In the genomic region with DNA sequence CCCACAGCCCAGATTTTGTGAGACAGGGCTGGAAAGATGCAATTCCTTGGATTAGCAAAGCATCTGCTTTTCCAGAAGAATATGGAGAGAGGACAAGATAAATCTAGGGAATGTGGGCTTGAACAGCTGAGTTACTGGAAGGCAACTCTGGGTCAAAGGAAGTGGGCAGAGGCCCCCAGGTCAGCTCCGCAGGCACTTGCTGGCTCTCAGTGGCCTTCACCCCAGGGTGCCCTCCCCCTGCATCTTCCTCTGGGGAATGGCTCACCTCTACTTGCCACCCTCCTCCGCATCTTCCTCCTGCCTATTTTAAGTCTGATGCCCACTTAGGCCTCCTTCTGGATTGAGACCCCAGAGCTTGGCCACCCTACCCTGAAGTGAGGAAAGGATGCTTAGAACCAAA, we compare ENCODE assay signal across 10 cellular contexts. TPM values are rescaled to one million over a fixed set of nuclear protein-coding genes. Genes with fewer than 3 reads are reported as not detected.
DNase-seq lines count a peak whose midpoint lies in the region; ATAC-seq and TF ChIP-seq lines count a peak whose summit lies in the region.
"Had no signal": no experiment of that assay in that cellular context is flagged by ENCODE, and none has a peak within 500 bp of the region (broad histone marks: within the 10 kb centered on the region; RNA-seq: fewer than 3 reads in every experiment).

No MANE protein-coding gene starts in this region.

- H3K27ac Mint-ChIP-seq in activated naive CD4-positive, alpha-beta T cell treated with anti-CD3 and anti-CD28 coated beads for 36 hours: peak overlapping the region; percentile 36
- peak overlapping the region; percentile 90 for H3K27ac Mint-ChIP-seq in MCF 10A (ENCODE audit: low read depth, unreplicated experiment)
- peak overlapping the region in 5 of 9 donors; percentile 2 to 89 (median 77) for H3K27ac Mint-ChIP-seq in naive thymus-derived CD4-positive, alpha-beta T cell
- peak overlapping the region; percentile 59 for H3K27ac Mint-ChIP-seq in type B pancreatic cell

- H3K4me1 Mint-ChIP-seq in activated naive CD4-positive, alpha-beta T cell treated with anti-CD3 and anti-CD28 coated beads for 36 hours (ENCODE audit: low read depth): peaks cover 25% of the 10 kb centered on the region
- H3K4me1 Mint-ChIP-seq in MCF 10A (ENCODE audit: insufficient read depth, unreplicated experiment) (peaks cover 40% of the 10 kb centered on the region), type B pancreatic cell (ENCODE audit: unreplicated experiment) (peaks cover 34% of the 10 kb centered on the region)
- H3K4me1 Mint-ChIP-seq in naive thymus-derived CD4-positive, alpha-beta T cell: peaks cover 0 to 27% (median 10%) of the 10 kb centered on the region in 7 donors

- no TSS peak for BruUV-seq in MCF 10A (replicated peaks; lab: Mats Ljungman, UMichigan)

- H3K36me3 Mint-ChIP-seq in activated naive CD4-positive, alpha-beta T cell treated with anti-CD3 and anti-CD28 coated beads for 36 hours (ENCODE audit: low read depth): peaks cover 45% of the 10 kb centered on the region
- peaks cover 97% of the 10 kb centered on the region for H3K36me3 Mint-ChIP-seq in MCF 10A (ENCODE audit: insufficient read depth, unreplicated experiment)
- H3K36me3 Mint-ChIP-seq in naive thymus-derived CD4-positive, alpha-beta T cell: peaks cover 15 to 38% (median 20%) of the 10 kb centered on the region in 5 donors
- H3K36me3 Mint-ChIP-seq in type B pancreatic cell: peaks cover 27% of the 10 kb centered on the region

- peaks cover 37 to 93% (median 52%) of the 10 kb centered on the region in 3 experiments for H3K36me3 ChIP-seq in naive thymus-derived CD4-positive, alpha-beta T cell (ENCODE audit: control insufficient read depth in 2 of 3, insufficient read depth in 3 of 3, low read length in 3 of 3)

- intact Hi-C loops in activated naive CD4-positive, alpha-beta T cell treated with anti-CD3 and anti-CD28 coated beads for 36 hours (cut with micrococcal nuclease): no loop called here
- intact Hi-C loops in MCF 10A (cut with micrococcal nuclease): loop anchor here (1.0 to 5.0 kb wide), 3 partner anchors 10 to 314 kb away; partner anchors contain the start of genes PNMA1 and ZNF410
- intact Hi-C loops in naive thymus-derived CD4-positive, alpha-beta T cell (cut with micrococcal nuclease): no loop called here

- H3K9me3 Mint-ChIP-seq in activated naive CD4-positive, alpha-beta T cell treated with anti-CD3 and anti-CD28 coated beads for 36 hours: no peaks in the 10 kb centered on the region
- no peaks in the 10 kb centered on the region for H3K9me3 Mint-ChIP-seq in MCF 10A (ENCODE audit: unreplicated experiment)
- peaks cover 0 to 1% (median 0%) of the 10 kb centered on the region in 11 donors for H3K9me3 Mint-ChIP-seq in naive thymus-derived CD4-positive, alpha-beta T cell
- H3K9me3 Mint-ChIP-seq in type B pancreatic cell: no peaks in the 10 kb centered on the region

- CTCF ChIA-PET in activated naive CD4-positive, alpha-beta T cell treated with anti-CD3 and anti-CD28 coated beads for 36 hours (lab: Charles Lee): interaction anchor here (0.8 to 2.2 kb wide), 2 partner anchors 9 to 154 kb away, joined by 3 to 6 read pairs; no protein-coding TSS in a partner anchor
- CTCF ChIA-PET in MCF 10A (lab: Yijun Ruan, JAX): interaction anchor here (0.6 to 3.1 kb wide), 3 partner anchors 14 to 324 kb away, joined by 3 to 16 read pairs (median 9); no protein-coding TSS in a partner anchor
- CTCF ChIA-PET in naive thymus-derived CD4-positive, alpha-beta T cell (lab: Charles Lee): no interaction called here

- H3K4me3 Mint-ChIP-seq in activated naive CD4-positive, alpha-beta T cell treated with anti-CD3 and anti-CD28 coated beads for 36 hours: no peak overlapping the region
- H3K4me3 Mint-ChIP-seq in MCF 10A (ENCODE audit: unreplicated experiment) (peak overlapping the region; percentile 64), type B pancreatic cell (peak overlapping the region; percentile 25)
- no peak overlapping the region for H3K4me3 Mint-ChIP-seq in naive thymus-derived CD4-positive, alpha-beta T cell

- H3K4me3 ChIP-seq in naive thymus-derived CD4-positive, alpha-beta T cell (ENCODE audit: low read length): no peak overlapping the region

- POLR2A ChIA-PET in MCF 10A (lab: Yijun Ruan, JAX): interaction anchor here (0.6 to 10.4 kb wide), 18 partner anchors 9 to 293 kb away, joined by 3 to 189 read pairs (median 4); partner anchors contain the start of genes COQ6, FAM161B, PNMA1 and PTGR2
- POLR2A ChIA-PET in naive thymus-derived CD4-positive, alpha-beta T cell (lab: Charles Lee): interaction anchor here (1.0 to 1.3 kb wide), 2 partner anchors 15 to 34 kb away, joined by 3 read pairs; no protein-coding TSS in a partner anchor

- no peaks in the 10 kb centered on the region for H3K27me3 ChIP-seq in naive thymus-derived CD4-positive, alpha-beta T cell (ENCODE audit: control insufficient read depth in 2 of 2, insufficient read depth in 2 of 2, low read length in 2 of 2)

- H3K27ac ChIP-seq in naive thymus-derived CD4-positive, alpha-beta T cell (ENCODE audit: low read depth, low read length): peak overlapping the region; percentile 17

- H3K9me3 ChIP-seq in naive thymus-derived CD4-positive, alpha-beta T cell (ENCODE audit: control insufficient read depth in 2 of 3, low read length in 3 of 3): no peaks in the 10 kb centered on the region

- TF ChIP-seq CTCF in MCF 10A (IDR thresholded peaks at IDR 0.05; ENCODE audit: unreplicated experiment) (no peak), type B pancreatic cell (conservative IDR thresholded peaks at IDR 0.05) (no peak)

- peaks cover 5 to 12% of the 10 kb centered on the region in 2 donors for H3K4me1 ChIP-seq in naive thymus-derived CD4-positive, alpha-beta T cell (ENCODE audit: control insufficient read depth in 2 of 2, insufficient read depth in 2 of 2, low read length in 2 of 2)

- no peaks in the 10 kb centered on the region for H3K27me3 Mint-ChIP-seq in activated naive CD4-positive, alpha-beta T cell treated with anti-CD3 and anti-CD28 coated beads for 36 hours (ENCODE audit: low read depth)
- H3K27me3 Mint-ChIP-seq in MCF 10A (ENCODE audit: insufficient read depth, unreplicated experiment) (no peaks in the 10 kb centered on the region), type B pancreatic cell (no peaks in the 10 kb centered on the region)
- no peaks in the 10 kb centered on the region for H3K27me3 Mint-ChIP-seq in naive thymus-derived CD4-positive, alpha-beta T cell

- no peak for ATAC-seq in naive thymus-derived CD4-positive, alpha-beta T cell

- no peak for DNase-seq in activated naive CD4-positive, alpha-beta T cell treated with anti-CD3 and anti-CD28 coated beads for 36 hours
- no peak for DNase-seq in activated naive CD4-positive, alpha-beta T cell treated with anti-CD3 and anti-CD28 coated beads, Interleukin-2, amount 50 U/mL, for 16 hours
- no peak for DNase-seq in MCF 10A (ENCODE audit: unreplicated experiment)
- DNase-seq in naive thymus-derived CD4-positive, alpha-beta T cell: no peak
- no peak for DNase-seq in type B pancreatic cell (ENCODE audit: extremely low spot score, unreplicated experiment)
- no peak for DNase-seq in HuH-7.5 (ENCODE audit: low spot score)
- no peak for DNase-seq in epidermal melanocyte (ENCODE audit: insufficient read length, low spot score)
- DNase-seq in NCI-H146 treated with DMSO at 0.1 percent for 48 hours (lab: John Stamatoyannopoulos, UW; ENCODE audit: unreplicated experiment): no peak
- DNase-seq: NCI-H2029 treated with DMSO at 0.1 percent for 48 hours, T-helper 2 cell had no signal

RNA-seq across cellular contexts. Expression of gene PNMA1, which starts 10.5 kb away (rescaled TPM):
- total RNA-seq in activated naive CD4-positive, alpha-beta T cell treated with anti-CD3 and anti-CD28 coated beads for 36 hours: 10 to 100 TPM; 18.5 to 19.2 TPM
- 43.3 and 46.3 TPM in 2 replicates for total RNA-seq in MCF 10A (2022)
- 10 to 100 TPM; 21.6 to 40.4 (median 37.1) TPM for total RNA-seq in naive thymus-derived CD4-positive, alpha-beta T cell
- polyA plus RNA-seq in naive thymus-derived CD4-positive, alpha-beta T cell: 10 to 100 TPM; 43.5 to 44.0 TPM
- 35.5 and 64.8 TPM in 2 replicates for total RNA-seq in type B pancreatic cell (ENCODE audit: low replicate concordance)

Comparison
In these comparisons a context has a peak if more than half of its experiments do, and no peak if none do; other contexts are left out.
1. H3K27ac Mint-ChIP-seq: peak in every context shown above with its lines; median percentile 90 in MCF 10A; 77 in naive thymus-derived CD4-positive, alpha-beta T cell; 59 in type B pancreatic cell; 36 in activated naive CD4-positive, alpha-beta T cell treated with anti-CD3 and anti-CD28 coated beads for 36 hours.
2. H3K4me3 Mint-ChIP-seq: peak in MCF 10A (single experiment) and type B pancreatic cell (single experiment); none in activated naive CD4-positive, alpha-beta T cell treated with anti-CD3 and anti-CD28 coated beads for 36 hours (single experiment) and naive thymus-derived CD4-positive, alpha-beta T cell (0 of 10).